18 cellular contexts compared by ENCODE assay signal in the genomic region with DNA sequence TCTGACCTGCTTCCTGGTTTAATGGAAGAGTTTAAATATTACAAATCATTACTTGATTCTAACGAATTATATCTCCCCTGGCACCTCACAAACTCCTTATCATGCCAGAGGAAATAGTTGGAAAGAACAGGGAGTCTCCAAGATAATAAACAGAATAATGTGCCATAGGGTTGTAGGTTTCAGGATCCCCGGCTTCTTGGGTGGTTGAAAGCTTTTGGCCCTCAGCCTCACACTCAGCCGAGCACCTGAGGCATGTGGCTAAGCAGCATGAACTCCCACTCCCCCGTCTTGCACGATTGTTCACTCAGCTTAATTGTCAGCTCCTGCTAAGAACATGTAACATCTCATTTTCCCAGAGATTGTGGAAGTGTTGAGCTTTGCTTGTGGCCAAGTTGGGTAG.
DNase-seq lines count a peak whose midpoint lies in the region; ATAC-seq and TF ChIP-seq lines count a peak whose summit lies in the region.
"Had no signal": no experiment of that assay in that cellular context is flagged by ENCODE, and none has a peak within 500 bp of the region (broad histone marks: within the 10 kb centered on the region; RNA-seq: fewer than 3 reads in every experiment).

No MANE protein-coding gene starts in this region.

- H3K27me3 Mint-ChIP-seq in memory B cell = no peaks in the 10 kb centered on the region
- no peaks in the 10 kb centered on the region for H3K27me3 Mint-ChIP-seq in activated CD4-positive, alpha-beta T cell treated with anti-CD3 and anti-CD28 coated beads, Interleukin-2, amount 10 ng/mL, durations not matched to agents 24 days and 14 days

- DNase-seq in right cardiac atrium (no peak), Right ventricle myocardium inferior (ENCODE audit: missing footprints) (no peak), memory B cell (ENCODE audit: low spot score in 2 of 2) (no peak), thyroid gland (peak; percentile 30 to 33)
- no peak for DNase-seq in activated CD4-positive, alpha-beta T cell treated with anti-CD3 and anti-CD28 coated beads, Interleukin-2, amount 10 ng/mL, durations not matched to agents 24 days and 14 days
- DNase-seq: 8988T; C1 segment of cervical spinal cord; MG63; NCI-H1092; NCI-H1436; NCI-H524; NCI-H774; NK-92 treated with Interleukin-12 subunit alpha and Interleukin-12 subunit beta, amount 100 ng/mL, for 24 hours; OCI-M1; Right ventricle myocardium superior had no signal

- H3K9me3 Mint-ChIP-seq in memory B cell = no peaks in the 10 kb centered on the region
- no peaks in the 10 kb centered on the region for H3K9me3 Mint-ChIP-seq in activated CD4-positive, alpha-beta T cell treated with anti-CD3 and anti-CD28 coated beads, Interleukin-2, amount 10 ng/mL, durations not matched to agents 24 days and 14 days

- no peaks in the 10 kb centered on the region for H3K27me3 ChIP-seq in right cardiac atrium (ENCODE audit: control insufficient read depth, insufficient read depth)
- no peaks in the 10 kb centered on the region for H3K27me3 ChIP-seq in thyroid gland
- H3K27me3 ChIP-seq: MG63 had no signal

- intact Hi-C loops in right cardiac atrium (cut with DNase I) = no loop called here
- intact Hi-C loops in Right ventricle myocardium inferior (cut with DNase I) = no loop called here
- intact Hi-C loops in thyroid gland (cut with DNase I) = no loop called here
- intact Hi-C loops in activated CD4-positive, alpha-beta T cell treated with anti-CD3 and anti-CD28 coated beads, Interleukin-2, amount 10 ng/mL, durations not matched to agents 24 days and 14 days (cut with micrococcal nuclease) = no loop called here

- H3K9me3 ChIP-seq in right cardiac atrium (ENCODE audit: control insufficient read depth, low read length) = no peaks in the 10 kb centered on the region
- no peaks in the 10 kb centered on the region for H3K9me3 ChIP-seq in thyroid gland
- H3K9me3 ChIP-seq: MG63 had no signal

- no peak for TF ChIP-seq POLR2A in thyroid gland (IDR thresholded peaks at IDR 0.05)

- H3K36me3 Mint-ChIP-seq in memory B cell = peaks cover 2% of the 10 kb centered on the region
- H3K36me3 Mint-ChIP-seq in activated CD4-positive, alpha-beta T cell treated with anti-CD3 and anti-CD28 coated beads, Interleukin-2, amount 10 ng/mL, durations not matched to agents 24 days and 14 days (ENCODE audit: low read depth) = no peaks in the 10 kb centered on the region

- H3K27ac ChIP-seq in right cardiac atrium (ENCODE audit: low read length) (no peak overlapping the region), VCaP (peak overlapping the region; percentile 83), thyroid gland (peak overlapping the region; percentile 47 to 65 (median 58))

- H3K36me3 ChIP-seq in thyroid gland = no peaks in the 10 kb centered on the region
- H3K36me3 ChIP-seq: MG63 had no signal

- 23% methylated on average over 5 of the region's 5 CpGs for WGBS in right cardiac atrium
- WGBS in thyroid gland, 2 donors = 9 to 18% methylated on average over 5 of the region's 5 CpGs

- H3K4me3 Mint-ChIP-seq in memory B cell = peak overlapping the region; percentile 60
- H3K4me3 Mint-ChIP-seq in activated CD4-positive, alpha-beta T cell treated with anti-CD3 and anti-CD28 coated beads, Interleukin-2, amount 10 ng/mL, durations not matched to agents 24 days and 14 days = no peak overlapping the region

- no peak overlapping the region for H3K4me3 ChIP-seq in right cardiac atrium (ENCODE audit: low read length)
- no peak overlapping the region for H3K4me3 ChIP-seq in thyroid gland (replicated peaks in 1 of 3)
- H3K4me3 ChIP-seq: MG63 had no signal

- H3K4me1 ChIP-seq in right cardiac atrium (ENCODE audit: control insufficient read depth, insufficient read depth, low read length) (peaks cover 7% of the 10 kb centered on the region), thyroid gland (peaks cover 50 to 55% of the 10 kb centered on the region in 2 donors)

- peaks cover 40% of the 10 kb centered on the region for H3K4me1 Mint-ChIP-seq in memory B cell
- no peaks in the 10 kb centered on the region for H3K4me1 Mint-ChIP-seq in activated CD4-positive, alpha-beta T cell treated with anti-CD3 and anti-CD28 coated beads, Interleukin-2, amount 10 ng/mL, durations not matched to agents 24 days and 14 days

- ATAC-seq in right cardiac atrium (peak; percentile 53 to 69), Right ventricle myocardium inferior (no peak), memory B cell (ENCODE audit: low read depth) (no peak), GM18861 (IDR thresholded peaks at IDR 0.05; ENCODE audit: unreplicated experiment) (no peak), GM21723 (IDR thresholded peaks at IDR 0.05; ENCODE audit: unreplicated experiment) (no peak)

- no peak for TF ChIP-seq CTCF in VCaP (conservative IDR thresholded peaks at IDR 0.05)
- TF ChIP-seq CTCF in thyroid gland (IDR thresholded peaks at IDR 0.05) = no peak

- H3K27ac Mint-ChIP-seq in memory B cell = peak overlapping the region; percentile 92
- no peak overlapping the region for H3K27ac Mint-ChIP-seq in activated CD4-positive, alpha-beta T cell treated with anti-CD3 and anti-CD28 coated beads, Interleukin-2, amount 10 ng/mL, durations not matched to agents 24 days and 14 days

Comparison
In these comparisons a context has a peak if more than half of its experiments do, and no peak if none do; other contexts are left out.
1. ATAC-seq: peak in right cardiac atrium (2 of 2); none in Right ventricle myocardium inferior (single experiment), memory B cell (single experiment), GM18861 (single experiment) and GM21723 (single experiment).
2. DNase-seq: peak in thyroid gland (2 of 2); none in right cardiac atrium (0 of 3), Right ventricle myocardium inferior (single experiment), memory B cell (0 of 2) and activated CD4-positive, alpha-beta T cell treated with anti-CD3 and anti-CD28 coated beads, Interleukin-2, amount 10 ng/mL, durations not matched to agents 24 days and 14 days (single experiment).